ENCODE assay signal across 8 cellular contexts in genomic region chr17:75514299-75515228, GRCh38. TPM values are rescaled to one million over a fixed set of nuclear protein-coding genes. Genes with fewer than 3 reads are reported as not detected.
DNase-seq lines count a peak whose midpoint lies in the region; ATAC-seq, FAIRE-seq and TF ChIP-seq lines count a peak whose summit lies in the region.

No MANE protein-coding gene starts in this region.

- WGBS in lung, 2 donors: 8 to 17% methylated on average over 37 to 39 of the region's 39 CpGs

- H3K4me3 Mint-ChIP-seq in CD8-positive, alpha-beta T cell: peak overlapping the region; percentile 47

- H3K27ac Mint-ChIP-seq in CD8-positive, alpha-beta T cell: no peak overlapping the region

- H3K27ac ChIP-seq in CD8-positive, alpha-beta T cell (ENCODE audit: low read depth, low read length): no peak overlapping the region
- peak overlapping the region; percentile 83 for H3K27ac ChIP-seq in lung (ENCODE audit: low read depth in 1 of 2, low read length in 1 of 2)

- H3K9me3 Mint-ChIP-seq in CD8-positive, alpha-beta T cell: no peaks in the 10 kb centered on the region

- H3K27me3 Mint-ChIP-seq in CD8-positive, alpha-beta T cell (ENCODE audit: low read depth): no peaks in the 10 kb centered on the region

- intact Hi-C loops in CD8-positive, alpha-beta T cell (cut with DNase I, micrococcal nuclease): loop anchor here (1.0 to 5.0 kb wide), 4 partner anchors 10 to 268 kb away; partner anchors contain the start of genes TMEM94 (in 1 of the 2) and UNK (in 1 of the 2)

- H3K36me3 ChIP-seq in CD8-positive, alpha-beta T cell (ENCODE audit: insufficient read depth, low read length): peaks cover 5% of the 10 kb centered on the region
- H3K36me3 ChIP-seq in lung (ENCODE audit: control insufficient read depth in 2 of 2, insufficient read depth in 2 of 2, low read length in 2 of 2): no peaks in the 10 kb centered on the region

- no peak for DNase-seq in CD8-positive, alpha-beta T cell
- peak; percentile 42 for DNase-seq in NCI-H69 (lab: John Stamatoyannopoulos, UW)
- DNase-seq in choroid plexus epithelial cell (ENCODE audit: low read depth): no peak
- peak; percentile 38 for DNase-seq in lung (ENCODE audit: low spot score)
- DNase-seq in urothelium cell line (ENCODE audit: low spot score): peak; percentile 66
- DNase-seq in GF-D8 (lab: John Stamatoyannopoulos, UW): no peak
- DNase-seq in amniotic stem cell (lab: John Stamatoyannopoulos, UW): no peak

- peaks cover 31% of the 10 kb centered on the region for H3K4me1 ChIP-seq in CD8-positive, alpha-beta T cell (ENCODE audit: insufficient read depth, low read length)
- H3K4me1 ChIP-seq in lung (ENCODE audit: control insufficient read depth in 2 of 2, insufficient read depth in 2 of 2, low read length in 2 of 2): peaks cover 0 to 15% of the 10 kb centered on the region in 2 donors

- no peak for TF ChIP-seq CTCF in CD8-positive, alpha-beta T cell (IDR thresholded peaks at IDR 0.05)
- no peak for TF ChIP-seq CTCF in choroid plexus epithelial cell (conservative IDR thresholded peaks at IDR 0.05; ENCODE audit: low read depth, low read length)
- no peak for TF ChIP-seq CTCF in lung (IDR thresholded peaks at IDR 0.05; ENCODE audit: control extremely low read depth, extremely low read depth)

- H3K27me3 ChIP-seq in CD8-positive, alpha-beta T cell (ENCODE audit: insufficient read depth, low read length): no peaks in the 10 kb centered on the region
- H3K27me3 ChIP-seq in lung (ENCODE audit: control insufficient read depth, insufficient read depth): no peaks in the 10 kb centered on the region

- FAIRE-seq in urothelium cell line (lab: Jason Lieb, UNC): peak; percentile 48

- no peaks in the 10 kb centered on the region for H3K9me3 ChIP-seq in CD8-positive, alpha-beta T cell (ENCODE audit: low read length)
- no peaks in the 10 kb centered on the region for H3K9me3 ChIP-seq in lung (ENCODE audit: control insufficient read depth in 2 of 2, insufficient read depth in 1 of 2, low read length in 1 of 2)

- POLR2A ChIA-PET in CD8-positive, alpha-beta T cell (lab: Charles Lee): no interaction called here

- H3K4me3 ChIP-seq in CD8-positive, alpha-beta T cell (ENCODE audit: low read depth, low read length): no peak overlapping the region
- H3K4me3 ChIP-seq in choroid plexus epithelial cell (ENCODE audit: low read depth, low read length): peak overlapping the region; percentile 81
- H3K4me3 ChIP-seq in lung: peak overlapping the region; percentile 61

- no peak for ATAC-seq in CD8-positive, alpha-beta T cell
- ATAC-seq in lung (ENCODE audit: insufficient read depth, low FRiP score) (no peak), HG03097 (IDR thresholded peaks at IDR 0.05; ENCODE audit: low FRiP score, unreplicated experiment) (no peak)

- H3K4me1 Mint-ChIP-seq in CD8-positive, alpha-beta T cell (ENCODE audit: low read depth): peaks cover 23% of the 10 kb centered on the region

- CTCF ChIA-PET in CD8-positive, alpha-beta T cell (lab: Charles Lee): no interaction called here

- peaks cover 11% of the 10 kb centered on the region for H3K36me3 Mint-ChIP-seq in CD8-positive, alpha-beta T cell

RNA-seq across cellular contexts. Expression of gene CASKIN2, which starts 0.8 kb away (rescaled TPM):
- under 1 TPM; 0.64 to 0.98 TPM for total RNA-seq in CD8-positive, alpha-beta T cell
- total RNA-seq in lung: 10 to 100 TPM; 44.1 to 81.5 TPM
- polyA plus RNA-seq in lung: 10 to 100 TPM; 22.3 to 26.1 TPM

RNA-seq across cellular contexts. Expression of gene TSEN54, which starts 1.8 kb away (rescaled TPM):
- total RNA-seq in CD8-positive, alpha-beta T cell: 100 to 1,000 TPM; 116 to 123 TPM
- total RNA-seq in lung: 10 to 100 TPM; 18.4 to 22.4 TPM
- 10 to 100 TPM; 20.9 to 36.5 TPM for polyA plus RNA-seq in lung

RNA-seq across cellular contexts. Expression of gene LLGL2, which starts 10.9 kb away (rescaled TPM):
- 10 to 100 TPM; 32.7 to 36.4 TPM for total RNA-seq in CD8-positive, alpha-beta T cell
- 100 to 1,000 TPM; 103 to 199 TPM for total RNA-seq in lung
- 100 to 1,000 TPM in 1 of 2 donors, 10 to 100 TPM in 1; 80.5 to 195 TPM for polyA plus RNA-seq in lung

RNA-seq across cellular contexts. Expression of gene TMEM94, which starts 58.1 kb away (rescaled TPM):
- total RNA-seq in CD8-positive, alpha-beta T cell: 10 to 100 TPM; 44.8 to 46.5 TPM
- total RNA-seq in lung: 10 to 100 TPM; 60.2 to 82.3 TPM
- 10 to 100 TPM; 40.0 to 46.4 TPM for polyA plus RNA-seq in lung

Comparison
In these comparisons a context has a peak if more than half of its experiments do, and no peak if none do; other contexts are left out.
1. DNase-seq: peak in NCI-H69 (single experiment), lung (single experiment) and urothelium cell line (single experiment); none in CD8-positive, alpha-beta T cell (0 of 7), choroid plexus epithelial cell (single experiment), GF-D8 (single experiment) and amniotic stem cell (single experiment).
2. RNA of gene CASKIN2, which starts 0.8 kb away (total RNA-seq): 44.1 to 81.5 TPM in lung; 0.64 to 0.98 TPM in CD8-positive, alpha-beta T cell; every median in the first group is over 10 times any median in the second.
3. RNA of gene TSEN54, which starts 1.8 kb away (total RNA-seq): 116 to 123 TPM in CD8-positive, alpha-beta T cell; 18.4 to 22.4 TPM in lung; every median in the first group is over 4 times any median in the second.